ENCODE assay signal across 1 cellular context in genomic region chr3:121834079-121834730, GRCh38.
TF ChIP-seq lines count a peak whose summit lies in the region.

No MANE protein-coding gene starts in this region.

TF ChIP-seq in WTC11, 78 proteins besides CTCF, POLR2A, EP300 and RAD21 (continued from another document):
- TF ChIP-seq FOXP4 (CRISPR knock-in tag; IDR thresholded peaks at IDR 0.05) (no peak), MXD4 (CRISPR knock-in tag; IDR thresholded peaks at IDR 0.05; ENCODE audit: borderline replicate concordance) (no peak), NFATC4 (CRISPR knock-in tag; IDR thresholded peaks at IDR 0.05) (no peak), ZNF281 (CRISPR knock-in tag; IDR thresholded peaks at IDR 0.05) (no peak), RELA (CRISPR knock-in tag; IDR thresholded peaks at IDR 0.05; ENCODE audit: borderline replicate concordance) (no peak)
